5 cellular contexts compared by ENCODE assay signal in the genomic region with DNA sequence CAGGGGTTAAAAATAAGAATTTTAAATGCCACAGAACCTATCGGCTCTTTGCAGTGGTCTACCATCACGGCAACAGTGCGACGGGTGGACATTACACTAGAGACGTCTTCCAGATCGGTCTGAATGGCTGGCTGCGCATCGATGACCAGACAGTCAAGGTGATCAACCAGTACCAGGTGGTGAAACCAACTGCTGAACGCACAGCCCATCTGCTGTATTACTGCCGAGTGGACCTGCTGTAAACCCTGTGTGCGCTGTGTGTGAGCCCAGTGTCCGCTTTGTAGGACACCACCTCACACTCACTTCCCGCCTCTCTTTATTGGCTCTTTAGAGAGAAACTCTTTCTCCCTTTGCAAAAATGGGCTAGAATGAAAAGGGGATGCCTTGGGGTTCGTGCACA. TPM values are rescaled to one million over a fixed set of nuclear protein-coding genes. Genes with fewer than 3 reads are reported as not detected.
"Had no signal": no experiment of that assay in that cellular context is flagged by ENCODE, and none has a peak within 500 bp of the region (broad histone marks: within the 10 kb centered on the region; RNA-seq: fewer than 3 reads in every experiment).

No MANE protein-coding gene starts in this region.

RNA-seq across cellular contexts. Expression of a gene that starts 33.8 kb away (rescaled TPM):
- total RNA-seq: HepG2, HT1080, IMR-90, M059J, SJCRH30 had no signal
